25 cellular contexts compared by ENCODE assay signal in genomic region chr1:110648405-110648804, GRCh38. TPM values are rescaled to one million over a fixed set of nuclear protein-coding genes. Genes with fewer than 3 reads are reported as not detected.
"Had no signal": no experiment of that assay in that cellular context is flagged by ENCODE, and none has a peak within 500 bp of the region (broad histone marks: within the 10 kb centered on the region; RNA-seq: fewer than 3 reads in every experiment).

No MANE protein-coding gene starts in this region.

- H3K27me3 ChIP-seq: breast epithelium, ovary, right lobe of liver, tibial nerve had no signal

- H3K36me3 ChIP-seq: breast epithelium, ovary, right lobe of liver, tibial nerve had no signal

- ATAC-seq: esophagus mucosa; right lobe of liver; stimulated activated naive B cell treated with anti-CD40 and anti-IgM and Interleukin-4, amounts not matched to agents 10 μg/mL and 1 μg/mL and 100 μg/mL, for 72 hours had no signal

- H3K36me3 Mint-ChIP-seq: mesothelial cell of epicardium; naive B cell; stimulated activated naive B cell treated with anti-CD40 and anti-IgM and Interleukin-4, amounts not matched to agents 10 μg/mL and 1 μg/mL and 100 μg/mL, for 72 hours had no signal

- H3K9me3 ChIP-seq: breast epithelium, ovary, right lobe of liver, tibial nerve had no signal

- H3K27ac ChIP-seq: ovary, tibial nerve had no signal

- H3K27me3 Mint-ChIP-seq: activated CD4-positive, alpha-beta memory T cell treated with anti-CD3 and anti-CD28 coated beads for 36 hours; activated naive CD4-positive, alpha-beta T cell treated with anti-CD3 and anti-CD28 coated beads, Interleukin-2, amount 10 ng/mL, durations not matched to agents 7 days and 5 days; stimulated activated naive B cell treated with anti-CD40 and anti-IgM and Interleukin-4, amounts not matched to agents 10 μg/mL and 1 μg/mL and 100 μg/mL, for 72 hours had no signal

- H3K4me3 ChIP-seq: breast epithelium, ovary, right lobe of liver, skin epidermis, tibial nerve had no signal

- H3K27ac Mint-ChIP-seq: activated CD4-positive, alpha-beta memory T cell treated with anti-CD3 and anti-CD28 coated beads for 36 hours; activated naive CD4-positive, alpha-beta T cell treated with anti-CD3 and anti-CD28 coated beads, Interleukin-2, amount 10 ng/mL, durations not matched to agents 7 days and 5 days; activated T-helper 1 cell treated with anti-CD3 and anti-CD28 coated beads, Interleukin-12 subunit alpha, Interleukin-12 subunit beta, Interleukin-2, Interleukin-4 antibody, amounts not matched to agents 30 ng/mL and 10 ng/mL and 1 ng/mL, durations not matched to agents 14 hours and 24 hours and 36 hours; endodermal cell; mesothelial cell of epicardium; naive B cell; progenitor cell of endocrine pancreas; stimulated activated naive B cell treated with anti-CD40 and anti-IgM and Interleukin-4, amounts not matched to agents 10 μg/mL and 1 μg/mL and 100 μg/mL, for 72 hours had no signal

- H3K4me3 Mint-ChIP-seq: activated CD4-positive, alpha-beta memory T cell treated with anti-CD3 and anti-CD28 coated beads for 36 hours; activated naive CD4-positive, alpha-beta T cell treated with anti-CD3 and anti-CD28 coated beads, Interleukin-2, amount 10 ng/mL, durations not matched to agents 7 days and 5 days; activated T-helper 1 cell treated with anti-CD3 and anti-CD28 coated beads, Interleukin-12 subunit alpha, Interleukin-12 subunit beta, Interleukin-2, Interleukin-4 antibody, amounts not matched to agents 30 ng/mL and 10 ng/mL and 1 ng/mL, durations not matched to agents 14 hours and 24 hours and 36 hours; endodermal cell; mesothelial cell of epicardium; naive B cell; stimulated activated naive B cell treated with anti-CD40 and anti-IgM and Interleukin-4, amounts not matched to agents 10 μg/mL and 1 μg/mL and 100 μg/mL, for 72 hours had no signal

- H3K9me3 Mint-ChIP-seq: activated CD4-positive, alpha-beta memory T cell treated with anti-CD3 and anti-CD28 coated beads for 36 hours; activated naive CD4-positive, alpha-beta T cell treated with anti-CD3 and anti-CD28 coated beads, Interleukin-2, amount 10 ng/mL, durations not matched to agents 7 days and 5 days; activated T-helper 1 cell treated with anti-CD3 and anti-CD28 coated beads, Interleukin-12 subunit alpha, Interleukin-12 subunit beta, Interleukin-2, Interleukin-4 antibody, amounts not matched to agents 30 ng/mL and 10 ng/mL and 1 ng/mL, durations not matched to agents 14 hours and 24 hours and 36 hours; endodermal cell; mesothelial cell of epicardium; stimulated activated naive B cell treated with anti-CD40 and anti-IgM and Interleukin-4, amounts not matched to agents 10 μg/mL and 1 μg/mL and 100 μg/mL, for 72 hours had no signal

- H3K4me1 Mint-ChIP-seq: endodermal cell, mesothelial cell of epicardium had no signal

- DNase-seq: activated CD4-positive, alpha-beta memory T cell treated with anti-CD3 and anti-CD28 coated beads for 36 hours; activated gamma-delta T cell; activated naive CD4-positive, alpha-beta T cell treated with anti-CD3 and anti-CD28 coated beads, Interleukin-2, amount 10 ng/mL, durations not matched to agents 7 days and 5 days; amygdala; central memory CD4-positive, alpha-beta T cell; endodermal cell; foreskin fibroblast; head of caudate nucleus; hippocampal formation; kidney; naive B cell; ovary; right lobe of liver; stimulated activated CD4-positive, alpha-beta T cell treated with anti-CD3 and anti-CD28 coated beads, Interleukin-1b, Interleukin-23, amount 100 ng/mL, for 48 hours; stimulated activated CD4-positive, alpha-beta T cell treated with anti-CD3 and anti-CD28 coated beads, Interleukin-4, amount 100 ng/mL, for 4 hours; stimulated activated CD8-positive, alpha-beta memory T cell treated with anti-CD3 and anti-CD28 coated beads, Interleukin-4, amount 100 ng/mL, for 48 hours; stimulated activated naive B cell treated with anti-CD40 and anti-IgM and Interleukin-4, amounts not matched to agents 10 μg/mL and 1 μg/mL and 100 μg/mL, for 72 hours had no signal

- H3K4me1 ChIP-seq: breast epithelium, right lobe of liver had no signal

RNA-seq across cellular contexts. Expression of gene KCNA3, which starts 26.3 kb away (rescaled TPM):
- total RNA-seq: renal cortical epithelial cell had no signal

RNA-seq across cellular contexts. Expression of gene KCNA2, which starts 42.2 kb away (rescaled TPM):
- total RNA-seq: renal cortical epithelial cell had no signal
